Comparison of ENCODE assay signal across 11 cellular contexts in genomic region chr9:107141967-107142366, GRCh38.
DNase-seq lines count a peak whose midpoint lies in the region; ATAC-seq, FAIRE-seq and TF ChIP-seq lines count a peak whose summit lies in the region.
"Had no signal": no experiment of that assay in that cellular context is flagged by ENCODE, and none has a peak within 500 bp of the region (broad histone marks: within the 10 kb centered on the region; RNA-seq: fewer than 3 reads in every experiment).

No MANE protein-coding gene starts in this region.

- no peaks in the 10 kb centered on the region for H3K36me3 Mint-ChIP-seq in activated CD8-positive, alpha-beta T cell treated with anti-CD3 and anti-CD28 coated beads, Interleukin-2, amount 10 ng/mL, durations not matched to agents 7 days and 5 days (ENCODE audit: low read depth)

- no peaks in the 10 kb centered on the region for H4K20me1 ChIP-seq in keratinocyte (ENCODE audit: control insufficient read depth, extremely low read depth, insufficient read depth, low read length)

- no peaks in the 10 kb centered on the region for H3K9me1 ChIP-seq in keratinocyte (ENCODE audit: control insufficient read depth, extremely low read depth, insufficient read depth, low read length)

- H3K27ac Mint-ChIP-seq in activated CD8-positive, alpha-beta T cell treated with anti-CD3 and anti-CD28 coated beads, Interleukin-2, amount 10 ng/mL, durations not matched to agents 7 days and 5 days = no peak overlapping the region

- no peak overlapping the region for H3K4me3 Mint-ChIP-seq in activated CD8-positive, alpha-beta T cell treated with anti-CD3 and anti-CD28 coated beads, Interleukin-2, amount 10 ng/mL, durations not matched to agents 7 days and 5 days

- peak; percentile 41 for TF ChIP-seq CTCF in BE2C (IDR thresholded peaks at IDR 0.05; ENCODE audit: low read depth, low read length)
- peak; percentile 54 for TF ChIP-seq CTCF in WERI-Rb-1 (IDR thresholded peaks at IDR 0.05; ENCODE audit: low read depth, low read length)
- peak in 2 of 3 experiments; percentile 25 to 31 for TF ChIP-seq CTCF in keratinocyte (optimal IDR thresholded peaks at IDR 0.05 in 1 of 3, IDR thresholded peaks at IDR 0.05 in 1 of 3, conservative IDR thresholded peaks at IDR 0.05 in 1 of 3; ENCODE audit: extremely low read depth in 1 of 3, insufficient read depth in 2 of 3, low read length in 3 of 3)

- H3K4me1 Mint-ChIP-seq in activated CD8-positive, alpha-beta T cell treated with anti-CD3 and anti-CD28 coated beads, Interleukin-2, amount 10 ng/mL, durations not matched to agents 7 days and 5 days (ENCODE audit: low read depth) = no peaks in the 10 kb centered on the region

- no peak overlapping the region for H3K9ac ChIP-seq in keratinocyte (ENCODE audit: control insufficient read depth, extremely low read depth, insufficient read depth, low read length)

- DNase-seq in BE2C (no peak), HT1080 (ENCODE audit: low read depth) (peak; percentile 27), WERI-Rb-1 (peak; percentile 45), keratinocyte (ENCODE audit: low read depth, low spot score) (no peak), posterior cingulate gyrus (no peak), DMS79 treated with DMSO at 0.1 percent for 48 hours (lab: John Stamatoyannopoulos, UW) (no peak)
- no peak for DNase-seq in activated CD8-positive, alpha-beta T cell treated with anti-CD3 and anti-CD28 coated beads, Interleukin-2, amount 10 ng/mL, durations not matched to agents 7 days and 5 days
- DNase-seq: activated gamma-delta T cell treated with Interleukin-2 at 50 U/mL for 16 hours, right lobe of liver had no signal

- dilution Hi-C loops in keratinocyte (cut with MboI; ENCODE audit: extremely low pct_ligation_motif_present, low sequenced_read_pairs) = no loop called here

- FAIRE-seq in keratinocyte (lab: Jason Lieb, UNC) = no peak
- FAIRE-seq: endometrium had no signal

- CTCF ChIA-PET in activated CD8-positive, alpha-beta T cell treated with anti-CD3 and anti-CD28 coated beads, Interleukin-2, amount 10 ng/mL, durations not matched to agents 7 days and 5 days (lab: Charles Lee) = interaction anchor here (1.2 kb wide), 1 partner anchor 199 kb away, joined by 3 read pairs; no protein-coding TSS in a partner anchor

- H2AFZ ChIP-seq in keratinocyte (ENCODE audit: control insufficient read depth, low read length) = no peak overlapping the region

- H3K27me3 ChIP-seq in BE2C (no peaks in the 10 kb centered on the region), WERI-Rb-1 (ENCODE audit: insufficient read depth, low read depth, severe bottlenecking) (no peaks in the 10 kb centered on the region), keratinocyte (ENCODE audit: control insufficient read depth, extremely low read depth, insufficient read depth, low read length) (peaks cover 12% of the 10 kb centered on the region)
- H3K27me3 ChIP-seq: right lobe of liver had no signal

- H3K9me3 Mint-ChIP-seq in activated CD8-positive, alpha-beta T cell treated with anti-CD3 and anti-CD28 coated beads, Interleukin-2, amount 10 ng/mL, durations not matched to agents 7 days and 5 days (ENCODE audit: insufficient read depth) = no peaks in the 10 kb centered on the region

- no peak overlapping the region for H3K4me2 ChIP-seq in keratinocyte (ENCODE audit: control insufficient read depth, extremely low read depth, insufficient read depth, low read depth, low read length)

- POLR2A ChIA-PET in activated CD8-positive, alpha-beta T cell treated with anti-CD3 and anti-CD28 coated beads, Interleukin-2, amount 10 ng/mL, durations not matched to agents 7 days and 5 days (lab: Charles Lee) = no interaction called here

- no peak for ATAC-seq in GM18511 (IDR thresholded peaks at IDR 0.05; ENCODE audit: unreplicated experiment)
- no peak for ATAC-seq in activated CD8-positive, alpha-beta T cell treated with anti-CD3 and anti-CD28 coated beads, Interleukin-2, amount 10 ng/mL, durations not matched to agents 7 days and 5 days
- ATAC-seq: right lobe of liver had no signal

- H3K9me3 ChIP-seq in BE2C (no peaks in the 10 kb centered on the region), WERI-Rb-1 (ENCODE audit: severe bottlenecking) (no peaks in the 10 kb centered on the region), keratinocyte (ENCODE audit: control insufficient read depth, low read depth, low read length) (no peaks in the 10 kb centered on the region)
- H3K9me3 ChIP-seq: right lobe of liver had no signal

- intact Hi-C loops in posterior cingulate gyrus (cut with DNase I) = no loop called here

- peaks cover 12% of the 10 kb centered on the region for H3K4me1 ChIP-seq in BE2C
- H3K4me1 ChIP-seq in keratinocyte (ENCODE audit: control insufficient read depth, extremely low read depth, insufficient read depth, low read length) = no peaks in the 10 kb centered on the region

- H3K79me2 ChIP-seq in keratinocyte (ENCODE audit: control insufficient read depth, insufficient read depth, low read length) = no peaks in the 10 kb centered on the region

- no peaks in the 10 kb centered on the region for H3K27me3 Mint-ChIP-seq in activated CD8-positive, alpha-beta T cell treated with anti-CD3 and anti-CD28 coated beads, Interleukin-2, amount 10 ng/mL, durations not matched to agents 7 days and 5 days (ENCODE audit: low read depth)

- H3K27ac ChIP-seq in WERI-Rb-1 (no peak overlapping the region), keratinocyte (ENCODE audit: control insufficient read depth, insufficient read depth, low read length) (no peak overlapping the region)
- H3K27ac ChIP-seq: right lobe of liver had no signal

- no peaks in the 10 kb centered on the region for H3K36me3 ChIP-seq in BE2C
- H3K36me3 ChIP-seq in WERI-Rb-1 = no peaks in the 10 kb centered on the region
- H3K36me3 ChIP-seq in keratinocyte (ENCODE audit: control insufficient read depth in 2 of 2, extremely low read depth in 1 of 2, insufficient read depth in 2 of 2, low read length in 2 of 2) = no peaks in the 10 kb centered on the region
- H3K36me3 ChIP-seq: right lobe of liver had no signal

- H3K4me3 ChIP-seq in BE2C (ENCODE audit: low read depth, low read length) (no peak overlapping the region), WERI-Rb-1 (ENCODE audit: low read depth, low read length) (no peak overlapping the region), keratinocyte (ENCODE audit: control insufficient read depth in 2 of 3, extremely low read depth in 1 of 3, insufficient read depth in 2 of 3, low read depth in 1 of 3, low read length in 3 of 3) (no peak overlapping the region)
- H3K4me3 ChIP-seq: right lobe of liver had no signal

Comparison
In these comparisons a context has a peak if more than half of its experiments do, and no peak if none do; other contexts are left out.
1. DNase-seq: peak in HT1080 (single experiment) and WERI-Rb-1 (single experiment); none in BE2C (single experiment), keratinocyte (single experiment), posterior cingulate gyrus (0 of 10), activated CD8-positive, alpha-beta T cell treated with anti-CD3 and anti-CD28 coated beads, Interleukin-2, amount 10 ng/mL, durations not matched to agents 7 days and 5 days (single experiment) and DMS79 treated with DMSO at 0.1 percent for 48 hours (single experiment).
2. Peak in every context shown above with its lines, with median percentiles within 50 percentile points of each other: CTCF ChIP-seq.